ENCODE assay signal across 15 cellular contexts in genomic region chr16:76175718-76176117, GRCh38.
"Had no signal": no experiment of that assay in that cellular context is flagged by ENCODE, and none has a peak within 500 bp of the region (broad histone marks: within the 10 kb centered on the region; RNA-seq: fewer than 3 reads in every experiment).

No MANE protein-coding gene starts in this region.

- H3K4me1 ChIP-seq: adrenal gland, colonic mucosa, gastrocnemius medialis, left ventricle myocardium inferior, psoas muscle, right lobe of liver, tibial nerve, vagina had no signal

- H3K4me2 ChIP-seq: hepatocyte had no signal

- H3K4me3 ChIP-seq: adrenal gland, colonic mucosa, gastrocnemius medialis, hepatocyte, left ventricle myocardium inferior, psoas muscle, right lobe of liver, tibial nerve, vagina had no signal

- ATAC-seq: gastrocnemius medialis; psoas muscle; right lobe of liver; stimulated activated memory B cell treated with anti-CD40 and anti-IgM and Interleukin-4, amounts not matched to agents 10 μg/mL and 1 μg/mL and 100 μg/mL, for 72 hours had no signal

- H3K27ac ChIP-seq: adrenal gland, colonic mucosa, gastrocnemius medialis, hepatocyte, left ventricle myocardium inferior, psoas muscle, right lobe of liver, tibial nerve, vagina had no signal

- H3K27me3 ChIP-seq: adrenal gland, colonic mucosa, gastrocnemius medialis, hepatocyte, right lobe of liver, tibial nerve, vagina had no signal

- H2AFZ ChIP-seq: hepatocyte had no signal

- H3K36me3 ChIP-seq: adrenal gland, colonic mucosa, gastrocnemius medialis, left ventricle myocardium inferior, right lobe of liver, tibial nerve, vagina had no signal

- FAIRE-seq: kidney had no signal

- DNase-seq: activated B cell treated with CpG ODN at 0.5 μM for 24 hours; activated CD4-positive, alpha-beta T cell treated with anti-CD3 and anti-CD28 coated beads, Interleukin-2, amount 10 ng/mL, durations not matched to agents 7 days and 5 days; activated naive CD4-positive, alpha-beta T cell treated with anti-CD3 and anti-CD28 coated beads, Interleukin-2, amount 50 U/mL, for 16 hours; adrenal gland; colonic mucosa; gastrocnemius medialis; kidney; left ventricle myocardium inferior; psoas muscle; right lobe of liver; stimulated activated CD4-positive, alpha-beta T cell treated with anti-CD3 and anti-CD28 coated beads, Interleukin-1b, Interleukin-23, amount 100 ng/mL, for 48 hours had no signal

- H3K79me2 ChIP-seq: hepatocyte had no signal

- H3K9me3 ChIP-seq: adrenal gland, colonic mucosa, gastrocnemius medialis, right lobe of liver, vagina had no signal
